Comparison of ENCODE assay signal across 1 cellular context in the genomic region with DNA sequence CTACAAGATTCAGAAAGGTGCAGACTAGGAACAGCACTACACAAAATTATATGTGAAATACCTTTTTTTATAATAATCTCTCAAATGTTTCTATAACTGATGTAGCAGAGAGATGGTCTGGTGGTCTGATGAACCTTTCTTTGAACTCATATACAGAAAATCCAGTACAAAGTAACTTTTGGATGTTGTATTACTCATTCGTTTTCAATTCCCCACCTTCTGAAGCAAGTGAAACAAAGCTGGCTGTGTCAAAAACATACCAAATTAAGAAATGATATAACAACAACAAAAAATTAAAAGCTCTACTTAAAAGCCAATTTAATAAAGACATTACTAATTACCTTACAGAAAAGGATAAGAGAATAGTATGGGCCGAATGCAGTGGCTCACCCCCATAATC.
TF ChIP-seq lines count a peak whose summit lies in the region.

No MANE protein-coding gene starts in this region.

TF ChIP-seq in GM12878, 131 proteins besides CTCF, POLR2A, EP300 and RAD21 (continued from another document):
- no peak for TF ChIP-seq PRDM15 (CRISPR knock-in tag; IDR thresholded peaks at IDR 0.05)
- TF ChIP-seq, protein P1, sequence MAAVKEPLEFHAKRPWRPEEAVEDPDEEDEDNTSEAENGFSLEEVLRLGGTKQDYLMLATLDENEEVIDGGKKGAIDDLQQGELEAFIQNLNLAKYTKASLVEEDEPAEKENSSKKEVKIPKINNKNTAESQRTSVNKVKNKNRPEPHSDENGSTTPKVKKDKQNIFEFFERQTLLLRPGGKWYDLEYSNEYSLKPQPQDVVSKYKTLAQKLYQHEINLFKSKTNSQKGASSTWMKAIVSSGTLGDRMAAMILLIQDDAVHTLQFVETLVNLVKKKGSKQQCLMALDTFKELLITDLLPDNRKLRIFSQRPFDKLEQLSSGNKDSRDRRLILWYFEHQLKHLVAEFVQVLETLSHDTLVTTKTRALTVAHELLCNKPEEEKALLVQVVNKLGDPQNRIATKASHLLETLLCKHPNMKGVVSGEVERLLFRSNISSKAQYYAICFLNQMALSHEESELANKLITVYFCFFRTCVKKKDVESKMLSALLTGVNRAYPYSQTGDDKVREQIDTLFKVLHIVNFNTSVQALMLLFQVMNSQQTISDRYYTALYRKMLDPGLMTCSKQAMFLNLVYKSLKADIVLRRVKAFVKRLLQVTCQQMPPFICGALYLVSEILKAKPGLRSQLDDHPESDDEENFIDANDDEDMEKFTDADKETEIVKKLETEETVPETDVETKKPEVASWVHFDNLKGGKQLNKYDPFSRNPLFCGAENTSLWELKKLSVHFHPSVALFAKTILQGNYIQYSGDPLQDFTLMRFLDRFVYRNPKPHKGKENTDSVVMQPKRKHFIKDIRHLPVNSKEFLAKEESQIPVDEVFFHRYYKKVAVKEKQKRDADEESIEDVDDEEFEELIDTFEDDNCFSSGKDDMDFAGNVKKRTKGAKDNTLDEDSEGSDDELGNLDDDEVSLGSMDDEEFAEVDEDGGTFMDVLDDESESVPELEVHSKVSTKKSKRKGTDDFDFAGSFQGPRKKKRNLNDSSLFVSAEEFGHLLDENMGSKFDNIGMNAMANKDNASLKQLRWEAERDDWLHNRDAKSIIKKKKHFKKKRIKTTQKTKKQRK (IDR thresholded peaks at IDR 0.05; ENCODE audit: low read depth, low read length), result no peak
- no peak for TF ChIP-seq CHD4 (IDR thresholded peaks at IDR 0.05)
- TF ChIP-seq RAD51 (IDR thresholded peaks at IDR 0.05), result no peak
- TF ChIP-seq YY1 (IDR thresholded peaks at IDR 0.05; ENCODE audit: low read depth, low read length), result no peak
- no peak for TF ChIP-seq RELA (IDR thresholded peaks at IDR 0.05; ENCODE audit: borderline replicate concordance, partially characterized antibody)
- TF ChIP-seq TAF1 (IDR thresholded peaks at IDR 0.05; ENCODE audit: borderline replicate concordance, low read depth, low read length), result no peak
- TF ChIP-seq NR2F1 (conservative IDR thresholded peaks at IDR 0.05), result no peak
- no peak for TF ChIP-seq SUPT20H (IDR thresholded peaks at IDR 0.05; ENCODE audit: borderline replicate concordance, control insufficient read depth, low read depth, low read length)
- TF ChIP-seq, protein P2, sequence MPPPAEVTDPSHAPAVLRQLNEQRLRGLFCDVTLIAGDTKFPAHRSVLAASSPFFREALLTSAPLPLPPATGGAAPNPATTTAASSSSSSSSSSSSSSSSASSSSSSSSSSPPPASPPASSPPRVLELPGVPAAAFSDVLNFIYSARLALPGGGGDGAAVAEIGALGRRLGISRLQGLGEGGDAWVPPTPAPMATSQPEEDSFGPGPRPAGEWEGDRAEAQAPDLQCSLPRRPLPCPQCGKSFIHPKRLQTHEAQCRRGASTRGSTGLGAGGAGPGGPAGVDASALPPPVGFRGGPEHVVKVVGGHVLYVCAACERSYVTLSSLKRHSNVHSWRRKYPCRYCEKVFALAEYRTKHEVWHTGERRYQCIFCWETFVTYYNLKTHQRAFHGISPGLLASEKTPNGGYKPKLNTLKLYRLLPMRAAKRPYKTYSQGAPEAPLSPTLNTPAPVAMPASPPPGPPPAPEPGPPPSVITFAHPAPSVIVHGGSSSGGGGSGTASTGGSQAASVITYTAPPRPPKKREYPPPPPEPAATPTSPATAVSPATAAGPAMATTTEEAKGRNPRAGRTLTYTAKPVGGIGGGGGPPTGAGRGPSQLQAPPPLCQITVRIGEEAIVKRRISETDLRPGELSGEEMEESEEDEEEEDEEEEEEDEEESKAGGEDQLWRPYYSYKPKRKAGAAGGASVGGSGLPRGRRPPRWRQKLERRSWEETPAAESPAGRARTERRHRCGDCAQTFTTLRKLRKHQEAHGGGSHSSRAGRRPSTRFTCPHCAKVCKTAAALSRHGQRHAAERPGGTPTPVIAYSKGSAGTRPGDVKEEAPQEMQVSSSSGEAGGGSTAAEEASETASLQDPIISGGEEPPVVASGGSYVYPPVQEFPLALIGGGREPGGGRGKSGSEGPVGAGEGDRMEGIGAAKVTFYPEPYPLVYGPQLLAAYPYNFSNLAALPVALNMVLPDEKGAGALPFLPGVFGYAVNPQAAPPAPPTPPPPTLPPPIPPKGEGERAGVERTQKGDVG (CRISPR knock-in tag; IDR thresholded peaks at IDR 0.05), result no peak
- TF ChIP-seq SIX5 (IDR thresholded peaks at IDR 0.05; ENCODE audit: low read depth, low read length, severe bottlenecking), result no peak
- TF ChIP-seq MTA2 (IDR thresholded peaks at IDR 0.05; ENCODE audit: low read depth), result peak; percentile 35; the same call in 1 of the 2 replicates
- TF ChIP-seq RBBP5 (conservative IDR thresholded peaks at IDR 0.05), result no peak
- no peak for TF ChIP-seq NFIC (IDR thresholded peaks at IDR 0.05; ENCODE audit: low read depth, low read length)
- TF ChIP-seq EED (IDR thresholded peaks at IDR 0.05; ENCODE audit: low read depth), result no peak
- TF ChIP-seq SPI1 (IDR thresholded peaks at IDR 0.05; ENCODE audit: borderline replicate concordance, insufficient read depth, low read depth, low read length), result peak; percentile 55; the same call in 1 of the 2 replicates
- TF ChIP-seq CHD2 (IDR thresholded peaks at IDR 0.05; ENCODE audit: borderline replicate concordance, low read depth, low read length), result no peak
- peak; percentile 63; the same call in 1 of the 2 replicates for TF ChIP-seq TCF7 (IDR thresholded peaks at IDR 0.05; ENCODE audit: borderline replicate concordance)
